10 cellular contexts compared by ENCODE assay signal in the genomic region with DNA sequence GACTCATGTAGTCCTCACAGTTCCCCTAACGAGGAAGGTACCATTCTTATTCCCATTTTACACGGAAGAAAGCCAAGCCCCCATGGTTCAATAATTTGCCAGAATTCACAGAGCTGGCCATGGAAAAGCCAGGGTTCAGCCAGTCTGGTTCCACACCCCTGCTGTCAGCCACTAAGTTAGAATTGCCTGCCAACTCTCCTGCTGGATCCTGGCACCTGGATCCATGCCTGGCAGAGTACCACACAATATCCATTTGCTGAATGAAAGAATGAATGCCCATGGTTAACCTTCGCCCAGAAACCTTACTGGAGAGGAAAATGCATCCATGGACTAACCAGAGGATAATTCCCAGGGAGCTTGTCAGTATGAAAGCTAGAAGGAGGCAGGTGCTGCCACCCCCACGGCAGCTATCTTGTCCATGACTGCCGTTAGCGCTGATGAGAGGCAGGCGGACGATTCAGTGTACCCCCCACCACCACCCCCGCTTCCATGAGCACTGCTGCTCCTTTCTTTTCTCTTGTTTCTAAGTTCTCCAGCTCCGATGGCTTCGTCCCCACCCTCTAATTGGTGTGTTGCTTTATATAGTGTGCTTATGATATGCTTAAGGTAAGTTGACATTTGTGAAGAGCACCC.
"Had no signal": no experiment of that assay in that cellular context is flagged by ENCODE, and none has a peak within 500 bp of the region (broad histone marks: within the 10 kb centered on the region; RNA-seq: fewer than 3 reads in every experiment).

No MANE protein-coding gene starts in this region.

- DNase-seq: activated CD4-positive, alpha-beta T cell treated with anti-CD3 and anti-CD28 coated beads for 1 hour; activated CD4-positive, alpha-beta T cell treated with anti-CD3 and anti-CD28 coated beads, Interleukin-2, amount 50 U/mL, for 4 hours; activated naive CD4-positive, alpha-beta T cell; activated naive CD8-positive, alpha-beta T cell treated with anti-CD3 and anti-CD28 coated beads, Interleukin-2, amount 10 ng/mL, durations not matched to agents 7 days and 5 days; activated T-cell treated with anti-CD3 and anti-CD28 coated beads for 4 hours; brain microvascular endothelial cell; gastrocnemius medialis; naive thymus-derived CD8-positive, alpha-beta T cell; stimulated activated CD4-positive, alpha-beta T cell treated with anti-CD3 and anti-CD28 coated beads, Interleukin-2, amount 100 ng/mL, for 48 hours had no signal

- ATAC-seq: gastrocnemius medialis; naive thymus-derived CD8-positive, alpha-beta T cell; stimulated activated memory B cell treated with anti-CD40 and anti-IgM and Interleukin-4, amounts not matched to agents 10 μg/mL and 1 μg/mL and 100 μg/mL, for 72 hours had no signal
